ENCODE assay signal across 1 cellular context in genomic region chr10:118488710-118489497, GRCh38.
TF ChIP-seq lines count a peak whose summit lies in the region.

No MANE protein-coding gene starts in this region.

TF ChIP-seq in WTC11, 78 proteins besides CTCF, POLR2A, EP300 and RAD21 (continued from another document):
- no peak for TF ChIP-seq E2F4 (CRISPR knock-in tag; IDR thresholded peaks at IDR 0.05; ENCODE audit: borderline replicate concordance, low read depth)
- no peak for TF ChIP-seq ATF2 (CRISPR knock-in tag; IDR thresholded peaks at IDR 0.05; ENCODE audit: borderline replicate concordance, low read depth)
- no peak for TF ChIP-seq ZNF232 (CRISPR knock-in tag; IDR thresholded peaks at IDR 0.05)
- no peak for TF ChIP-seq ZNF671 (CRISPR knock-in tag; IDR thresholded peaks at IDR 0.05)
- no peak for TF ChIP-seq ERG (CRISPR knock-in tag; IDR thresholded peaks at IDR 0.05)
- no peak for TF ChIP-seq ZNF281 (CRISPR knock-in tag; IDR thresholded peaks at IDR 0.05)
- TF ChIP-seq ATF1 (CRISPR knock-in tag; IDR thresholded peaks at IDR 0.05) = no peak
- TF ChIP-seq ZNF219 (CRISPR knock-in tag; IDR thresholded peaks at IDR 0.05; ENCODE audit: borderline replicate concordance) = no peak
- no peak for TF ChIP-seq ESRRA (CRISPR knock-in tag; IDR thresholded peaks at IDR 0.05; ENCODE audit: borderline replicate concordance)
- TF ChIP-seq CREB1 (CRISPR knock-in tag; IDR thresholded peaks at IDR 0.05) = no peak
- no peak for TF ChIP-seq ZNF121 (CRISPR knock-in tag; IDR thresholded peaks at IDR 0.05)
- no peak for TF ChIP-seq ATF3 (CRISPR knock-in tag; conservative IDR thresholded peaks at IDR 0.05)
TF ChIP-seq in WTC11: peak in this region for 0.
